ENCODE assay signal across 5 cellular contexts in genomic region chr11:46372501-46372900, GRCh38. TPM values are rescaled to one million over a fixed set of nuclear protein-coding genes. Genes with fewer than 3 reads are reported as not detected.
"Had no signal": no experiment of that assay in that cellular context is flagged by ENCODE, and none has a peak within 500 bp of the region (broad histone marks: within the 10 kb centered on the region; RNA-seq: fewer than 3 reads in every experiment).

No MANE protein-coding gene starts in this region.

RNA-seq across cellular contexts. Expression of gene CHRM4, which starts 19.1 kb away (rescaled TPM):
- total RNA-seq: posterior vena cava, sciatic nerve, ureter, vagina had no signal
- polyA plus RNA-seq: stomach had no signal
